ENCODE assay signal across 29 cellular contexts in genomic region chr4:62543002-62543401, GRCh38.
"Had no signal": no experiment of that assay in that cellular context is flagged by ENCODE, and none has a peak within 500 bp of the region (broad histone marks: within the 10 kb centered on the region; RNA-seq: fewer than 3 reads in every experiment).

No MANE protein-coding gene starts in this region.

- H3K4me3 ChIP-seq: coronary artery, esophagus muscularis mucosa, gastrocnemius medialis, heart left ventricle had no signal

- H3K27ac ChIP-seq: brain microvascular endothelial cell, coronary artery, esophagus muscularis mucosa, foreskin keratinocyte, gastrocnemius medialis, heart left ventricle, VCaP had no signal

- H3K27ac Mint-ChIP-seq: activated CD4-positive, alpha-beta memory T cell treated with anti-CD3 and anti-CD28 coated beads, Interleukin-2, amount 10 ng/mL, durations not matched to agents 7 days and 5 days; activated CD4-positive, alpha-beta T cell treated with anti-CD3 and anti-CD28 coated beads, Interleukin-2, amount 10 ng/mL, durations not matched to agents 7 days and 5 days; activated naive CD8-positive, alpha-beta T cell; activated T-helper 17 cell treated with anti-CD3 and anti-CD28 coated beads, Interleukin-2, amount 50 U/mL, for 72 hours; dendritic cell treated with granulocyte-macrophage colony-stimulating factor and Interleukin-4, amounts not matched to agents 40 ng/mL and 50 ng/mL, for 4 days; effector memory CD8-positive, alpha-beta T cell; WTC11 had no signal

- H3K4me1 Mint-ChIP-seq: activated CD4-positive, alpha-beta memory T cell treated with anti-CD3 and anti-CD28 coated beads, Interleukin-2, amount 10 ng/mL, durations not matched to agents 7 days and 5 days; activated CD4-positive, alpha-beta T cell treated with anti-CD3 and anti-CD28 coated beads, Interleukin-2, amount 10 ng/mL, durations not matched to agents 7 days and 5 days; activated T-helper 17 cell treated with anti-CD3 and anti-CD28 coated beads, Interleukin-2, amount 50 U/mL, for 72 hours; central memory CD8-positive, alpha-beta T cell had no signal

- DNase-seq: activated CD4-positive, alpha-beta memory T cell treated with anti-CD3 and anti-CD28 coated beads, Interleukin-2, amount 10 ng/mL, durations not matched to agents 7 days and 5 days; activated CD4-positive, alpha-beta T cell treated with anti-CD3 and anti-CD28 coated beads for 1 hour; activated CD4-positive, alpha-beta T cell treated with anti-CD3 and anti-CD28 coated beads for 4 hours; activated CD4-positive, alpha-beta T cell treated with anti-CD3 and anti-CD28 coated beads, Interleukin-2, amount 10 ng/mL, durations not matched to agents 7 days and 5 days; activated CD4-positive, alpha-beta T cell treated with anti-CD3 and anti-CD28 coated beads, Interleukin-2, amount 50 U/mL, for 4 hours; activated effector memory CD4-positive, alpha-beta T cell treated with Interleukin-2 at 50 U/mL for 16 hours; activated gamma-delta T cell treated with Interleukin-2 at 50 U/mL for 16 hours; activated naive CD4-positive, alpha-beta T cell treated with anti-CD3 and anti-CD28 coated beads, Interleukin-2, amount 50 U/mL, for 16 hours; activated naive CD4-positive, alpha-beta T cell treated with Interleukin-2 at 50 U/mL for 16 hours; activated T-cell treated with anti-CD3 and anti-CD28 coated beads, Interleukin-2, amount 50 U/mL, for 4 hours; amniotic stem cell; anterior cingulate cortex; brain microvascular endothelial cell; effector CD4-positive, alpha-beta T cell; effector memory CD8-positive, alpha-beta T cell; erythroblast; foreskin keratinocyte; gastrocnemius medialis; glutamatergic neuron; heart left ventricle; hypothalamus had no signal

- H3K4me3 Mint-ChIP-seq: activated CD4-positive, alpha-beta memory T cell treated with anti-CD3 and anti-CD28 coated beads, Interleukin-2, amount 10 ng/mL, durations not matched to agents 7 days and 5 days; activated CD4-positive, alpha-beta T cell treated with anti-CD3 and anti-CD28 coated beads, Interleukin-2, amount 10 ng/mL, durations not matched to agents 7 days and 5 days; activated naive CD8-positive, alpha-beta T cell; activated T-cell treated with anti-CD3 and anti-CD28 coated beads, Interleukin-2, amount 50 U/mL, for 4 hours; activated T-helper 17 cell treated with anti-CD3 and anti-CD28 coated beads, Interleukin-2, amount 50 U/mL, for 72 hours; central memory CD8-positive, alpha-beta T cell; dendritic cell treated with granulocyte-macrophage colony-stimulating factor and Interleukin-4, amounts not matched to agents 40 ng/mL and 50 ng/mL, for 4 days; effector memory CD8-positive, alpha-beta T cell; WTC11 had no signal

- H3K27me3 ChIP-seq: brain microvascular endothelial cell, esophagus muscularis mucosa, foreskin keratinocyte, gastrocnemius medialis, heart left ventricle had no signal

- H3K4me1 ChIP-seq: esophagus muscularis mucosa, foreskin keratinocyte, gastrocnemius medialis, heart left ventricle had no signal

- H3K36me3 ChIP-seq: brain microvascular endothelial cell, esophagus muscularis mucosa, gastrocnemius medialis, heart left ventricle had no signal

- H3K27me3 Mint-ChIP-seq: activated CD4-positive, alpha-beta memory T cell treated with anti-CD3 and anti-CD28 coated beads, Interleukin-2, amount 10 ng/mL, durations not matched to agents 7 days and 5 days; activated CD4-positive, alpha-beta T cell treated with anti-CD3 and anti-CD28 coated beads, Interleukin-2, amount 10 ng/mL, durations not matched to agents 7 days and 5 days; activated naive CD8-positive, alpha-beta T cell; activated T-helper 17 cell treated with anti-CD3 and anti-CD28 coated beads, Interleukin-2, amount 50 U/mL, for 72 hours; central memory CD8-positive, alpha-beta T cell; effector memory CD8-positive, alpha-beta T cell had no signal

- H3K36me3 Mint-ChIP-seq: activated naive CD8-positive, alpha-beta T cell had no signal

- ATAC-seq: activated T-cell treated with anti-CD3 and anti-CD28 coated beads, Interleukin-2, amount 50 U/mL, for 4 hours; activated T-helper 17 cell treated with anti-CD3 and anti-CD28 coated beads, Interleukin-2, amount 50 U/mL, for 72 hours; effector memory CD8-positive, alpha-beta T cell; foreskin keratinocyte; gastrocnemius medialis; heart left ventricle; WTC11 had no signal
